Comparison of ENCODE assay signal across 20 cellular contexts in genomic region chr2:4110273-4110672, GRCh38.
"Had no signal": no experiment of that assay in that cellular context is flagged by ENCODE, and none has a peak within 500 bp of the region (broad histone marks: within the 10 kb centered on the region; RNA-seq: fewer than 3 reads in every experiment).

No MANE protein-coding gene starts in this region.

- H3K4me1 ChIP-seq: foreskin keratinocyte, tibial nerve had no signal

- DNase-seq: activated CD4-positive, alpha-beta T cell treated with anti-CD3 and anti-CD28 coated beads, Interleukin-2, amount 50 U/mL, for 48 hours; activated CD4-positive, CD25-positive, alpha-beta regulatory T cell treated with anti-CD3 and anti-CD28 coated beads, Interleukin-2, amount 50 U/mL, for 72 hours; activated naive CD4-positive, alpha-beta T cell treated with Interleukin-2 at 50 U/mL for 16 hours; anterior cingulate cortex; brain microvascular endothelial cell; cortex of kidney; effector CD4-positive, alpha-beta T cell; foreskin keratinocyte; glutamatergic neuron; hypothalamus; kidney; left ventricle myocardium superior; mesenchymal stem cell; nucleus accumbens; posterior cingulate gyrus; stimulated activated CD4-positive, alpha-beta T cell treated with anti-CD3 and anti-CD28 coated beads, Interleukin-2, amount 100 ng/mL, for 48 hours had no signal

- H3K36me3 ChIP-seq: brain microvascular endothelial cell, tibial nerve had no signal

- H3K27ac ChIP-seq: brain microvascular endothelial cell, foreskin keratinocyte, tibial nerve had no signal

- H3K27me3 ChIP-seq: brain microvascular endothelial cell, foreskin keratinocyte, tibial nerve had no signal

- H3K4me3 ChIP-seq: tibial nerve had no signal

- ATAC-seq: activated T-helper 17 cell treated with anti-CD3 and anti-CD28 coated beads, Interleukin-2, amount 50 U/mL, for 72 hours; foreskin keratinocyte; left ventricle myocardium superior; natural killer cell treated with Interleukin-12 subunit alpha and Interleukin-12 subunit beta and Interleukin-15 and Interleukin-18, amount 100 ng/mL, for 72 hours; stimulated activated memory B cell treated with anti-CD40 and anti-IgM and Interleukin-4, amounts not matched to agents 10 μg/mL and 1 μg/mL and 100 μg/mL, for 72 hours had no signal
